ENCODE assay signal across 31 cellular contexts in the genomic region with DNA sequence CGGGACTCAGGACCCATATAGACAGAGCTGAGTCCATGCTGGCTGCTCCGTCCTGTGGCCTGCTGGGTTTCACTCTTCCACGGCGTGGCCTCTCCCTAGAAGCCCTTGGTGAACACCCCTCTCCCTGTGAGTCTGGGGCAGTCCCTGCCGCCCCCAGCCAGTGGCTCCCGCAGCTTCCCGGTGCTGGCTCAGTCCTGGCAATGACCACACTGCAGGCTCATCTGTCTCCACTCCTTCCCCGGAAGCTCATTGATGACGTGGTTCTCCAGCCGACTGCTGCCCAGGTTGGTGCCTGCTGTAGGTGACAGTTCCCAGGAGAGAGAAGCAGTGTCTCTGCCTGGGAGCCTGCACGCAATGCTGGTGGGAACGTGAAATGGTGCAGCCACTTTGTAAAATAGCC. TPM values are rescaled to one million over a fixed set of nuclear protein-coding genes. Genes with fewer than 3 reads are reported as not detected.
DNase-seq lines count a peak whose midpoint lies in the region; ATAC-seq, FAIRE-seq and TF ChIP-seq lines count a peak whose summit lies in the region.
"Had no signal": no experiment of that assay in that cellular context is flagged by ENCODE, and none has a peak within 500 bp of the region (broad histone marks: within the 10 kb centered on the region; RNA-seq: fewer than 3 reads in every experiment).

No MANE protein-coding gene starts in this region.

- H4K91ac ChIP-seq in neuronal stem cell (ENCODE audit: low read depth, low read length, poor library complexity): no peak overlapping the region

- no peak overlapping the region for H2AK5ac ChIP-seq in neuronal stem cell (ENCODE audit: low read depth, low read length)

- H3K27ac ChIP-seq in K562 (ENCODE audit: extremely low read depth, low read depth, low read length) (no peak overlapping the region), neuronal stem cell (replicated peaks; ENCODE audit: low read length) (no peak overlapping the region)
- H3K27ac ChIP-seq: A549, C4-2B, SJCRH30 had no signal

- POLR2A ChIA-PET in K562 (lab: Yijun Ruan, JAX): no interaction called here

- no peak overlapping the region for H3K14ac ChIP-seq in neuronal stem cell (ENCODE audit: low read length)

- H3K9me3 Mint-ChIP-seq in stimulated activated naive B cell treated with anti-CD40 and anti-IgM and Interleukin-4, amounts not matched to agents 10 μg/mL and 1 μg/mL and 100 μg/mL, for 72 hours: peaks cover under 1 to 4% of the 10 kb centered on the region in 2 donors

- DNase-seq in GM13976 (ENCODE audit: low spot score) (peak; percentile 31), K562 (ENCODE audit: extremely low read depth in 1 of 4, low spot score in 3 of 4) (no peak), neuronal stem cell (ENCODE audit: low spot score) (no peak), Kasumi-1 (lab: John Stamatoyannopoulos, UW) (no peak), NCI-H2107 treated with DMSO at 0.1 percent for 48 hours (lab: John Stamatoyannopoulos, UW; ENCODE audit: unreplicated experiment) (no peak), putamen (ENCODE audit: low spot score) (no peak)
- no peak for DNase-seq in stimulated activated naive B cell treated with anti-CD40 and anti-IgM and Interleukin-4, amounts not matched to agents 10 μg/mL and 1 μg/mL and 100 μg/mL, for 72 hours
- DNase-seq: Calu3, DMS79 treated with DMSO at 0.1 percent for 48 hours, GF-D8, MV-4-11, NCI-H1105, NCI-H1436 treated with DMSO at 0.1 percent for 48 hours, NCI-H187 treated with DMSO at 0.1 percent for 48 hours, NCI-H446, NCI-H524 treated with DMSO at 0.1 percent for 48 hours, NCI-H774, PC-3, SJCRH30 had no signal

- TF ChIP-seq CTCF in GM13976 (IDR thresholded peaks at IDR 0.05; ENCODE audit: borderline replicate concordance, control extremely low read depth, extremely low read depth, insufficient read depth, missing control alignments) (no peak), K562 (IDR thresholded peaks at IDR 0.05 in 2 of 3, conservative IDR thresholded peaks at IDR 0.05 in 1 of 3; ENCODE audit: insufficient read depth in 2 of 3, low read depth in 1 of 3, low read length in 3 of 3) (no peak)

- no peak for TF ChIP-seq EP300 in K562 (IDR thresholded peaks at IDR 0.05; ENCODE audit: low read length)

- peaks cover 0 to 2% of the 10 kb centered on the region in 2 donors for H3K4me1 Mint-ChIP-seq in stimulated activated naive B cell treated with anti-CD40 and anti-IgM and Interleukin-4, amounts not matched to agents 10 μg/mL and 1 μg/mL and 100 μg/mL, for 72 hours
- H3K4me1 Mint-ChIP-seq: B cell had no signal

- no peaks in the 10 kb centered on the region for H3K27me3 Mint-ChIP-seq in stimulated activated naive B cell treated with anti-CD40 and anti-IgM and Interleukin-4, amounts not matched to agents 10 μg/mL and 1 μg/mL and 100 μg/mL, for 72 hours
- H3K27me3 Mint-ChIP-seq: B cell had no signal

- H3K9me1 ChIP-seq in K562 (ENCODE audit: control insufficient read depth, insufficient read depth, low read length): no peaks in the 10 kb centered on the region

- H3K4me1 ChIP-seq in K562 (replicated peaks in 1 of 2; ENCODE audit: control insufficient read depth in 2 of 2, insufficient read depth in 2 of 2, low read length in 2 of 2) (peaks cover 0 to 6% of the 10 kb centered on the region in 2 experiments; a peak in 2 of 5 replicates), neuronal stem cell (ENCODE audit: control insufficient read depth in 2 of 2, insufficient read depth in 1 of 2, low read depth in 1 of 2, low read length in 2 of 2) (peaks cover 0 to 4% of the 10 kb centered on the region in 2 donors)
- H3K4me1 ChIP-seq: A549 had no signal

- no peak for FAIRE-seq in K562 (lab: Jason Lieb, UNC)
- FAIRE-seq: A549, GM12892, GM19239 had no signal

- no peak overlapping the region for H2BK15ac ChIP-seq in neuronal stem cell (ENCODE audit: low read length)

- H3K23ac ChIP-seq in neuronal stem cell (ENCODE audit: low read depth, low read length, poor library complexity): no peak overlapping the region

- H3K36me3 ChIP-seq in K562 (ENCODE audit: control insufficient read depth, insufficient read depth, low read length) (no peaks in the 10 kb centered on the region), neuronal stem cell (replicated peaks in 1 of 2; ENCODE audit: control insufficient read depth in 2 of 2, insufficient read depth in 2 of 2, low read length in 2 of 2) (no peaks in the 10 kb centered on the region)
- H3K36me3 ChIP-seq: SJCRH30 had no signal

- no peaks in the 10 kb centered on the region for H3K79me2 ChIP-seq in K562 (ENCODE audit: control insufficient read depth, insufficient read depth, low read length)

- H2BK120ac ChIP-seq in neuronal stem cell (ENCODE audit: low read depth, low read length): no peak overlapping the region

- intact Hi-C loops in K562 (cut with micrococcal nuclease): no loop called here

- BruUV-seq in K562 (replicated peaks; lab: Mats Ljungman, UMichigan): no TSS peak

- CTCF ChIA-PET in K562 (lab: Yijun Ruan, JAX; ENCODE audit: low intra/inter-chr PET ratio): no interaction called here

- TF ChIP-seq POLR2A in K562 (conservative IDR thresholded peaks at IDR 0.05): no peak

- peak; percentile 24; the same call in 1 of the 3 replicates for ATAC-seq in K562
- peak in 1 of 2 donors; percentile 10 for ATAC-seq in stimulated activated naive B cell treated with anti-CD40 and anti-IgM and Interleukin-4, amounts not matched to agents 10 μg/mL and 1 μg/mL and 100 μg/mL, for 72 hours (replicated peaks)
- ATAC-seq: A549, PC-3, Right ventricle myocardium inferior, SK-N-SH treated with all-trans-retinoic acid at 6 μM for 48 hours had no signal

- no peak overlapping the region for H3K4ac ChIP-seq in neuronal stem cell (ENCODE audit: low read length)

- no peak overlapping the region for H2BK5ac ChIP-seq in neuronal stem cell (ENCODE audit: low read length)

- no peak overlapping the region for H2BK12ac ChIP-seq in neuronal stem cell (ENCODE audit: low read length)

- peak overlapping the region; percentile 45 for H3K18ac ChIP-seq in neuronal stem cell (ENCODE audit: low read length)

- H2AFZ ChIP-seq in K562 (ENCODE audit: low read depth, low read length): no peak overlapping the region
- no peak overlapping the region for H2AFZ ChIP-seq in neuronal stem cell (ENCODE audit: low read length)

- H3K9me3 ChIP-seq in K562 (replicated peaks; ENCODE audit: control insufficient read depth, insufficient read depth, low read depth, low read length) (no peaks in the 10 kb centered on the region), neuronal stem cell (replicated peaks in 1 of 2; ENCODE audit: control insufficient read depth in 2 of 2, insufficient read depth in 1 of 2, low read depth in 1 of 2, low read length in 2 of 2) (no peaks in the 10 kb centered on the region)
- H3K9me3 ChIP-seq: A549, SJCRH30 had no signal

- TF ChIP-seq RAD21 in K562 (CRISPR knock-in tag; conservative IDR thresholded peaks at IDR 0.05 in 1 of 2, IDR thresholded peaks at IDR 0.05 in 1 of 2): no peak

- peaks cover 36 to 54% of the 10 kb centered on the region in 2 donors for H3K36me3 Mint-ChIP-seq in stimulated activated naive B cell treated with anti-CD40 and anti-IgM and Interleukin-4, amounts not matched to agents 10 μg/mL and 1 μg/mL and 100 μg/mL, for 72 hours

- in situ Hi-C loops in GM13976 (cut with MboI; ENCODE audit: low sequenced_read_pairs, unreplicated experiment): no loop called here
- in situ Hi-C loops in K562 (cut with MboI): no loop called here

- H3K9ac ChIP-seq in K562 (ENCODE audit: insufficient read depth in 1 of 2, low read depth in 2 of 2, low read length in 2 of 2): no peak overlapping the region
- H3K9ac ChIP-seq in neuronal stem cell (ENCODE audit: low read depth, low read length, poor library complexity): no peak overlapping the region

- H3K4me3 ChIP-seq in K562 (no peak overlapping the region), neuronal stem cell (ENCODE audit: low read length in 2 of 2) (no peak overlapping the region)
- H3K4me3 ChIP-seq: A549, SJCRH30 had no signal

- H3K4me2 ChIP-seq in K562 (ENCODE audit: insufficient read depth, low read length): no peak overlapping the region
- H3K4me2 ChIP-seq in neuronal stem cell (ENCODE audit: insufficient read depth, low read length, poor library complexity, severe bottlenecking): no peak overlapping the region
- H3K4me2 ChIP-seq: A549 had no signal

- H3K27me3 ChIP-seq in K562 (ENCODE audit: control insufficient read depth in 2 of 2, insufficient read depth in 2 of 2, low read length in 2 of 2): peaks cover 0 to 48% of the 10 kb centered on the region in 2 experiments; a peak in 4 of 5 replicates
- no peaks in the 10 kb centered on the region for H3K27me3 ChIP-seq in neuronal stem cell (ENCODE audit: control insufficient read depth in 3 of 3, insufficient read depth in 3 of 3, low read depth in 1 of 3, low read length in 3 of 3)
- H3K27me3 ChIP-seq: SJCRH30 had no signal

- 3% methylated on average over 9 of the region's 12 CpGs for WGBS in K562 (ENCODE audit: insufficient coverage, low coverage, missing lambda C conversion rate)
- no CpG with 5 or more reads among the region's 12 CpGs for WGBS in neuronal stem cell (ENCODE audit: extremely low coverage in 2 of 2, insufficient read length in 2 of 2, insufficient replicate concordance in 1 of 2), 2 donors

- peak overlapping the region; percentile 67 for H3K27ac Mint-ChIP-seq in stimulated activated naive B cell treated with anti-CD40 and anti-IgM and Interleukin-4, amounts not matched to agents 10 μg/mL and 1 μg/mL and 100 μg/mL, for 72 hours
- H3K27ac Mint-ChIP-seq: B cell had no signal

- peaks cover 5% of the 10 kb centered on the region for H3K79me1 ChIP-seq in neuronal stem cell (ENCODE audit: low read depth, low read length)

- H4K8ac ChIP-seq in neuronal stem cell (ENCODE audit: low read depth, low read length): no peak overlapping the region

- H3K4me3 Mint-ChIP-seq in stimulated activated naive B cell treated with anti-CD40 and anti-IgM and Interleukin-4, amounts not matched to agents 10 μg/mL and 1 μg/mL and 100 μg/mL, for 72 hours: no peak overlapping the region
- H3K4me3 Mint-ChIP-seq: B cell had no signal

- no peaks in the 10 kb centered on the region for H4K20me1 ChIP-seq in K562 (replicated peaks; ENCODE audit: control insufficient read depth, insufficient read depth, low read length)

RNA-seq across cellular contexts. Expression of a gene that starts 2.0 kb away (rescaled TPM):
- total RNA-seq in K562 (2011; cell fraction: chromatin; rRNA removed; ENCODE audit: low replicate concordance): not detected in 2 replicates
- total RNA-seq in K562 (2011; cell fraction: nucleolus; rRNA removed): not detected in 2 replicates
- not detected in 2 replicates for total RNA-seq in K562 (2011; cell fraction: nucleoplasm; rRNA removed)
- total RNA-seq in K562 (2014; rRNA removed) (not detected in 2 replicates), K562 (2014; rRNA removed; fragmentation: Illumina TruSeq; extraction: Trizol) (not detected in 2 replicates), K562 (2015; rRNA removed; fragmentation: Illumina TruSeq; extraction: Trizol) (not detected in 2 replicates), K562 (2021) (not detected in 2 replicates)
- polyA plus RNA-seq in K562 (2011; rRNA removed) (0.11 TPM in 1 of 2 replicates, not detected in the other), K562 (2014; fragmentation: Illumina TruSeq; extraction: Trizol) (not detected in 2 replicates), K562 (2014; fragmentation: Nextera tagmentation; extraction: Ambion mirVana) (under 1 TPM in 1 of 2 experiments, not detected in 1; 0.11 TPM), K562 (2014; rRNA removed) (not detected in 2 replicates)
- polyA plus RNA-seq in K562 (2011; cell fraction: cytosol; rRNA removed): not detected in 2 replicates
- 0.18 and 0.40 TPM in 2 replicates for polyA plus RNA-seq in K562 (2011; cell fraction: nucleus; rRNA removed)
- not detected in 2 replicates for polyA plus RNA-seq in K562 (2012)
- not detected in 2 replicates for polyA minus RNA-seq in K562 (2011; rRNA and poly(A)+ RNA removed)
- not detected in 2 replicates for polyA minus RNA-seq in K562 (2011; cell fraction: cytosol; rRNA and poly(A)+ RNA removed)
- polyA minus RNA-seq in K562 (2011; cell fraction: nucleus; rRNA and poly(A)+ RNA removed): not detected in 2 replicates
- polyA plus RNA-seq in neuronal stem cell (2013, experiment 1 of 2): 0.17 TPM
- polyA plus RNA-seq in neuronal stem cell (2013, experiment 2 of 2): 0.26 TPM
- total RNA-seq: Calu3, H4, HT-29, LHCN-M2, MCF 10A, PC-3, Right ventricle myocardium inferior, RPMI7951, SJCRH30 had no signal
